21 cellular contexts compared by ENCODE assay signal in genomic region chr7:117259626-117260025, GRCh38.
A peak's percentile ranks its signal among the peaks of the same experiment; 100 is the strongest.
DNase-seq lines count a peak whose midpoint lies in the region; ATAC-seq, FAIRE-seq and TF ChIP-seq lines count a peak whose summit lies in the region.
"Had no signal": no experiment of that assay in that cellular context is flagged by ENCODE, and none has a peak within 500 bp of the region (broad histone marks: within the 10 kb centered on the region; RNA-seq: fewer than 3 reads in every experiment).

No MANE protein-coding gene starts in this region.

- H3K9me3 ChIP-seq in transverse colon (no peaks in the 10 kb centered on the region), endodermal cell (ENCODE audit: control insufficient read depth, low read length) (no peaks in the 10 kb centered on the region)
- H3K9me3 ChIP-seq: adrenal gland, lower lobe of right lung, right lobe of liver had no signal

- no peaks in the 10 kb centered on the region for H3K4me1 Mint-ChIP-seq in endodermal cell
- H3K4me1 Mint-ChIP-seq: activated CD4-positive, alpha-beta T cell treated with anti-CD3 and anti-CD28 coated beads for 36 hours; CD4-positive, alpha-beta memory T cell; H9 had no signal

- no peak for FAIRE-seq in bronchial epithelial cell (lab: Jason Lieb, UNC)

- H3K27ac ChIP-seq in transverse colon (no peak overlapping the region), endodermal cell (ENCODE audit: low read depth, low read length) (no peak overlapping the region)
- H3K27ac ChIP-seq: adrenal gland, lower lobe of right lung, right lobe of liver had no signal

- H3K27me3 Mint-ChIP-seq in endodermal cell (ENCODE audit: insufficient read depth): peaks cover 4% of the 10 kb centered on the region

- no peak for TF ChIP-seq CTCF in bronchial epithelial cell (IDR thresholded peaks at IDR 0.05; ENCODE audit: insufficient read depth, low read length, severe bottlenecking)
- TF ChIP-seq CTCF in transverse colon (IDR thresholded peaks at IDR 0.05): no peak
- TF ChIP-seq CTCF in endodermal cell (conservative IDR thresholded peaks at IDR 0.05): no peak

- intact Hi-C loops in transverse colon (cut with DNase I; ENCODE audit: low total_unique reads): no loop called here

- H3K27ac Mint-ChIP-seq in endodermal cell: no peak overlapping the region
- H3K27ac Mint-ChIP-seq: activated CD4-positive, alpha-beta T cell treated with anti-CD3 and anti-CD28 coated beads for 36 hours; CD4-positive, alpha-beta memory T cell; H9; stimulated activated naive CD8-positive, alpha-beta T cell treated with anti-CD3 and anti-CD28 coated beads, Interleukin-15, Interleukin-2, amounts not matched to agents 100 ng/mL and 50 ng/mL, for 24 hours had no signal

- peak; percentile 85 for DNase-seq in EH (ENCODE audit: low read depth)
- peak; percentile 29 for DNase-seq in bronchial epithelial cell (ENCODE audit: low read depth)
- DNase-seq in glomerular visceral epithelial cell (ENCODE audit: extremely low spot score): peak; percentile 14
- no peak for DNase-seq in transverse colon
- no peak for DNase-seq in hippocampal formation (lab: John Stamatoyannopoulos, UW)
- DNase-seq in cerebellar cortex (ENCODE audit: low spot score): no peak
- DNase-seq in endodermal cell: no peak
- DNase-seq: activated CD4-positive, alpha-beta T cell treated with anti-CD3 and anti-CD28 coated beads for 36 hours; activated effector memory CD4-positive, alpha-beta T cell treated with anti-CD3 and anti-CD28 coated beads, Interleukin-2, amount 50 U/mL, for 16 hours; adrenal gland; CD4-positive, alpha-beta memory T cell; H9; head of caudate nucleus; lower lobe of right lung; NCI-H1417 treated with DMSO at 0.1 percent for 48 hours; NCI-H774; PC-3; right lobe of liver; stimulated activated CD4-positive, alpha-beta T cell treated with anti-CD3 and anti-CD28 coated beads, Interleukin-1b, Interleukin-23, amount 100 ng/mL, for 48 hours had no signal

- TF ChIP-seq POLR2A in transverse colon (IDR thresholded peaks at IDR 0.05): no peak

- H3K4me1 ChIP-seq in transverse colon: no peaks in the 10 kb centered on the region
- H3K4me1 ChIP-seq in endodermal cell (ENCODE audit: control insufficient read depth, insufficient read depth, low read length): no peaks in the 10 kb centered on the region
- H3K4me1 ChIP-seq: adrenal gland, lower lobe of right lung, right lobe of liver had no signal

- no peak overlapping the region for H3K4me3 ChIP-seq in bronchial epithelial cell (ENCODE audit: low read depth, low read length)
- H3K4me3 ChIP-seq in transverse colon: no peak overlapping the region
- no peak overlapping the region for H3K4me3 ChIP-seq in endodermal cell (ENCODE audit: low read length)
- H3K4me3 ChIP-seq: adrenal gland, lower lobe of right lung, right lobe of liver had no signal

- no peak for TF ChIP-seq EP300 in transverse colon (IDR thresholded peaks at IDR 0.05; ENCODE audit: low read depth)

- H3K27me3 ChIP-seq in bronchial epithelial cell (ENCODE audit: control insufficient read depth, insufficient read depth, low read length): no peaks in the 10 kb centered on the region
- peaks cover 3% of the 10 kb centered on the region for H3K27me3 ChIP-seq in transverse colon
- H3K27me3 ChIP-seq in endodermal cell (ENCODE audit: control insufficient read depth, insufficient read depth, low read length, poor library complexity, severe bottlenecking): no peaks in the 10 kb centered on the region
- H3K27me3 ChIP-seq: adrenal gland, right lobe of liver had no signal

- in situ Hi-C loops in transverse colon (cut with MboI; ENCODE audit: low pct_ligation_motif_present in 1 of 4, low pct_unique_long_range_greater_than_20kb in 1 of 4, low sequenced_read_pairs in 3 of 4): no loop called here

- H3K9me3 Mint-ChIP-seq in endodermal cell: no peaks in the 10 kb centered on the region
- H3K9me3 Mint-ChIP-seq: H9; stimulated activated naive CD8-positive, alpha-beta T cell treated with anti-CD3 and anti-CD28 coated beads, Interleukin-15, Interleukin-2, amounts not matched to agents 100 ng/mL and 50 ng/mL, for 24 hours had no signal

- no peaks in the 10 kb centered on the region for H3K36me3 ChIP-seq in bronchial epithelial cell (ENCODE audit: control insufficient read depth, insufficient read depth, low read length)
- H3K36me3 ChIP-seq in transverse colon: no peaks in the 10 kb centered on the region
- H3K36me3 ChIP-seq in endodermal cell (ENCODE audit: control insufficient read depth, insufficient read depth, low read length): no peaks in the 10 kb centered on the region
- H3K36me3 ChIP-seq: adrenal gland, lower lobe of right lung, right lobe of liver had no signal

- no peaks in the 10 kb centered on the region for H3K36me3 Mint-ChIP-seq in endodermal cell (ENCODE audit: low read depth)
- H3K36me3 Mint-ChIP-seq: CD4-positive, alpha-beta memory T cell had no signal

- WGBS in transverse colon (ENCODE audit: low coverage in 1 of 2), 2 donors: 31 to 60% methylated on average over 1 of the region's 1 CpG
- 80 to 89% methylated on average over 1 of the region's 1 CpG for WGBS in endodermal cell (ENCODE audit: insufficient coverage in 1 of 2, insufficient read length in 1 of 2), 2 experiments

- peak; percentile 20 for ATAC-seq in HG03442 (IDR thresholded peaks at IDR 0.05; ENCODE audit: unreplicated experiment)
- ATAC-seq: activated CD4-positive, alpha-beta T cell treated with anti-CD3 and anti-CD28 coated beads for 36 hours; lower lobe of right lung; PC-3; right lobe of liver had no signal

- no peak overlapping the region for H3K9ac ChIP-seq in endodermal cell (ENCODE audit: extremely low read depth, low read length, poor library complexity, severe bottlenecking)

- H3K4me3 Mint-ChIP-seq in endodermal cell: no peak overlapping the region
- H3K4me3 Mint-ChIP-seq: activated CD4-positive, alpha-beta T cell treated with anti-CD3 and anti-CD28 coated beads for 36 hours; CD4-positive, alpha-beta memory T cell; H9; stimulated activated naive CD8-positive, alpha-beta T cell treated with anti-CD3 and anti-CD28 coated beads, Interleukin-15, Interleukin-2, amounts not matched to agents 100 ng/mL and 50 ng/mL, for 24 hours had no signal

Comparison
In these comparisons a context has a peak if more than half of its experiments do, and no peak if none do; other contexts are left out.
1. DNase-seq: peak in EH (single experiment), bronchial epithelial cell (single experiment) and glomerular visceral epithelial cell (single experiment); none in transverse colon (single experiment), hippocampal formation (0 of 2), cerebellar cortex (single experiment) and endodermal cell (single experiment).